ENCODE assay signal across 8 cellular contexts in the genomic region with DNA sequence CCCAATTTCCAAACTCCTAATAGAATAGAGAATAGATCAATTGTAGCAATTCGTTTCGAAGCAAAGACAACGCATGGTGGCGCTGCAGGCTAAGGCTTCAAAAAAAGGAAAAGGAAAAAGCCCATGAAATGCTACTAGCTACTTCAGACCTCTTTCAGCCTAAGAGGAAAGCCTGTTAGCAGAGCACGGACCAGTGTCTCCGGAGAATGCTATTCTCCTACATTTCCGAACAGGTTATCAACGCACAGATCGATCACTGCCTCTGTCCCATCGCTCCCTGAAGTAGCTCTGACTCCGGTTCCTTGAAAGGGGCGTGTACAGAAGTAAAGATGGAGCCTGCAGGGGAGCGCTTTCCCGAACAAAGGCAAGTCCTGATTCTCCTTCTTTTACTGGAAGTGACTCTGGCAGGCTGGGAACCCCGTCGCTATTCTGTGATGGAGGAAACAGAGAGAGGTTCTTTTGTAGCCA. TPM values are rescaled to one million over a fixed set of nuclear protein-coding genes. Genes with fewer than 3 reads are reported as not detected.
DNase-seq lines count a peak whose midpoint lies in the region; ATAC-seq and TF ChIP-seq lines count a peak whose summit lies in the region.

Gene PCDHB15, plus strand, starts transcription at position 146 of the 468 bp plus-strand sequence. Its CDS starts 184 bp downstream, at position 330.

- H3K4me1 Mint-ChIP-seq in immature natural killer cell: no peaks in the 10 kb centered on the region
- H3K4me1 Mint-ChIP-seq in Calu3 (ENCODE audit: low read depth, unreplicated experiment): no peaks in the 10 kb centered on the region

- H3K27ac Mint-ChIP-seq in immature natural killer cell: no peak within 1 kb of the TSS
- no peak within 1 kb of the TSS for H3K27ac Mint-ChIP-seq in Calu3 (ENCODE audit: unreplicated experiment)

- CTCF ChIA-PET in Calu3 (lab: Charles Lee): no interaction called here

- H2BK15ac ChIP-seq in neuronal stem cell (ENCODE audit: low read length): no peak within 1 kb of the TSS

- H3K36me3 ChIP-seq in neuronal stem cell (replicated peaks in 1 of 2; ENCODE audit: control insufficient read depth in 2 of 2, insufficient read depth in 2 of 2, low read length in 2 of 2): peaks cover 5 to 11% of the 10 kb centered on the region in 2 donors

- H3K9me3 Mint-ChIP-seq in immature natural killer cell: peaks cover 33 to 90% (median 84%) of the 10 kb centered on the region in 6 donors
- H3K9me3 Mint-ChIP-seq in Calu3 (ENCODE audit: low read depth, unreplicated experiment): peaks cover 18% of the 10 kb centered on the region

- intact Hi-C loops in Calu3 (cut with micrococcal nuclease; ENCODE audit: unreplicated experiment): no loop called here

- H2BK12ac ChIP-seq in neuronal stem cell (ENCODE audit: low read length): no peak within 1 kb of the TSS

- H4K8ac ChIP-seq in neuronal stem cell (ENCODE audit: low read depth, low read length): no peak within 1 kb of the TSS

- peak within 1 kb of the TSS; percentile 79 for H2AFZ ChIP-seq in neuronal stem cell (ENCODE audit: low read length)

- no CpG with 5 or more reads among the region's 16 CpGs for WGBS in neuronal stem cell (ENCODE audit: extremely low coverage in 2 of 2, insufficient read length in 2 of 2, insufficient replicate concordance in 1 of 2), 2 donors

- no peak within 1 kb of the TSS for H4K91ac ChIP-seq in neuronal stem cell (ENCODE audit: low read depth, low read length, poor library complexity)

- H3K4me2 ChIP-seq in neuronal stem cell (ENCODE audit: insufficient read depth, low read length, poor library complexity, severe bottlenecking): peak within 1 kb of the TSS; percentile 23

- peak within 1 kb of the TSS; percentile 36 for H3K18ac ChIP-seq in neuronal stem cell (ENCODE audit: low read length)

- DNase-seq in DMS53 treated with DMSO at 0.1 percent for 48 hours (lab: John Stamatoyannopoulos, UW; ENCODE audit: unreplicated experiment) (peak; percentile 16), NCI-H446 (lab: John Stamatoyannopoulos, UW) (peak; percentile 41 to 70), epithelial cell of proximal tubule (ENCODE audit: low read depth) (no peak), neuronal stem cell (ENCODE audit: low spot score) (peak; percentile 39), GF-D8 (lab: John Stamatoyannopoulos, UW) (no peak), immature natural killer cell (no peak), Calu3 (no peak)

- H3K4me1 ChIP-seq in neuronal stem cell (ENCODE audit: control insufficient read depth in 2 of 2, insufficient read depth in 1 of 2, low read depth in 1 of 2, low read length in 2 of 2): no peaks in the 10 kb centered on the region

- TF ChIP-seq CTCF in epithelial cell of proximal tubule (conservative IDR thresholded peaks at IDR 0.05; ENCODE audit: low read depth, low read length): peak; percentile 23
- TF ChIP-seq CTCF in Calu3 (IDR thresholded peaks at IDR 0.05; ENCODE audit: unreplicated experiment): no peak

- H2BK5ac ChIP-seq in neuronal stem cell (ENCODE audit: low read length): no peak within 1 kb of the TSS

- no peak within 1 kb of the TSS for H3K9ac ChIP-seq in neuronal stem cell (ENCODE audit: low read depth, low read length, poor library complexity)

- no peak within 1 kb of the TSS for H3K4ac ChIP-seq in neuronal stem cell (ENCODE audit: low read length)

- H3K4me3 ChIP-seq in epithelial cell of proximal tubule (ENCODE audit: low read depth, low read length) (peak within 1 kb of the TSS; percentile 18), neuronal stem cell (ENCODE audit: low read length in 2 of 2) (peak within 1 kb of the TSS; percentile 48 to 71)

- no peak within 1 kb of the TSS for H2AK5ac ChIP-seq in neuronal stem cell (ENCODE audit: low read depth, low read length)

- H3K23ac ChIP-seq in neuronal stem cell (ENCODE audit: low read depth, low read length, poor library complexity): no peak within 1 kb of the TSS

- H3K27ac ChIP-seq in neuronal stem cell (replicated peaks; ENCODE audit: low read length): peak within 1 kb of the TSS; percentile 60

- no peaks in the 10 kb centered on the region for H3K27me3 ChIP-seq in neuronal stem cell (ENCODE audit: control insufficient read depth in 3 of 3, insufficient read depth in 3 of 3, low read depth in 1 of 3, low read length in 3 of 3)

- H3K9me3 ChIP-seq in neuronal stem cell (replicated peaks in 1 of 2; ENCODE audit: control insufficient read depth in 2 of 2, insufficient read depth in 1 of 2, low read depth in 1 of 2, low read length in 2 of 2): peaks cover 29 to 53% of the 10 kb centered on the region in 2 donors

- ATAC-seq in HG02970 (IDR thresholded peaks at IDR 0.05; ENCODE audit: low FRiP score, unreplicated experiment): no peak

- H3K36me3 Mint-ChIP-seq in immature natural killer cell: peaks cover 11 to 26% (median 18%) of the 10 kb centered on the region in 3 donors
- H3K36me3 Mint-ChIP-seq in Calu3 (ENCODE audit: insufficient read depth, unreplicated experiment): no peaks in the 10 kb centered on the region

- H3K4me3 Mint-ChIP-seq in immature natural killer cell (no peak within 1 kb of the TSS), Calu3 (ENCODE audit: low read depth, unreplicated experiment) (no peak within 1 kb of the TSS)

- H3K27me3 Mint-ChIP-seq in immature natural killer cell (ENCODE audit: low read depth in 3 of 3) (peaks cover 0 to 15% (median 15%) of the 10 kb centered on the region in 3 donors), Calu3 (ENCODE audit: unreplicated experiment) (no peaks in the 10 kb centered on the region)

- no peak within 1 kb of the TSS for H2BK120ac ChIP-seq in neuronal stem cell (ENCODE audit: low read depth, low read length)

- BruUV-seq in Calu3 (replicated peaks; lab: Mats Ljungman, UMichigan): no TSS peak

- no peaks in the 10 kb centered on the region for H3K79me1 ChIP-seq in neuronal stem cell (ENCODE audit: low read depth, low read length)

- no peak within 1 kb of the TSS for H3K14ac ChIP-seq in neuronal stem cell (ENCODE audit: low read length)

RNA-seq across cellular contexts. Expression of gene PCDHB15, which starts in this region (rescaled TPM):
- total RNA-seq in epithelial cell of proximal tubule (0.07 and 0.29 TPM in 2 replicates), Calu3 (2022) (1.1 and 1.4 TPM in 2 replicates)
- 4.9 TPM for polyA plus RNA-seq in neuronal stem cell (2013, experiment 1 of 2)
- 5.2 TPM for polyA plus RNA-seq in neuronal stem cell (2013, experiment 2 of 2)
- under 1 TPM in 1 of 3 donors, not detected in 2; 0.16 TPM for polyA plus RNA-seq in immature natural killer cell

Comparison
In these comparisons a context has a peak if more than half of its experiments do, and no peak if none do; other contexts are left out.
1. DNase-seq: peak in DMS53 treated with DMSO at 0.1 percent for 48 hours (single experiment), NCI-H446 (2 of 2) and neuronal stem cell (single experiment); none in epithelial cell of proximal tubule (single experiment), GF-D8 (single experiment), immature natural killer cell (0 of 3) and Calu3 (single experiment).